ENCODE assay signal across 1 cellular context in genomic region chr5:73605223-73606087, GRCh38.
A peak's percentile ranks its signal among the peaks of the same experiment; 100 is the strongest.
TF ChIP-seq lines count a peak whose summit lies in the region.

No MANE protein-coding gene starts in this region.

TF ChIP-seq in HepG2, 621 proteins besides CTCF, POLR2A, EP300 and RAD21 (continued from another document):
- TF ChIP-seq SOX5 (CRISPR knock-in tag; IDR thresholded peaks at IDR 0.05; ENCODE audit: borderline replicate concordance) (peak; percentile 66; the same call in 1 of the 2 replicates), HNRNPK (IDR thresholded peaks at IDR 0.05; ENCODE audit: low read depth, low read length, poor library complexity, severe bottlenecking) (no peak), ZNF253 (CRISPR knock-in tag; IDR thresholded peaks at IDR 0.05; ENCODE audit: borderline replicate concordance) (no peak), ZNF331 (CRISPR knock-in tag; IDR thresholded peaks at IDR 0.05) (0 out of 2 replicates have a peak, but pooled peaks have one; percentile 2), POGZ (CRISPR knock-in tag; IDR thresholded peaks at IDR 0.05) (peak; percentile 37; the same call in 1 of the 2 replicates), CCDC6 (CRISPR knock-in tag; IDR thresholded peaks at IDR 0.05) (no peak), RARA (CRISPR knock-in tag; IDR thresholded peaks at IDR 0.05) (peak; percentile 91), HDAC2 (CRISPR knock-in tag; IDR thresholded peaks at IDR 0.05) (peak; percentile 73; the same call in 1 of the 2 replicates), TARDBP (CRISPR knock-in tag; IDR thresholded peaks at IDR 0.05) (peak; percentile 71; the same call in 1 of the 2 replicates), DDIT3 (CRISPR knock-in tag; IDR thresholded peaks at IDR 0.05) (no peak), ARID5B (CRISPR knock-in tag; IDR thresholded peaks at IDR 0.05) (peak; percentile 90), SALL1 (CRISPR knock-in tag; IDR thresholded peaks at IDR 0.05) (peak; percentile 83), ELF3 (CRISPR knock-in tag; IDR thresholded peaks at IDR 0.05) (peak; percentile 79), FOXA3 (CRISPR knock-in tag; IDR thresholded peaks at IDR 0.05) (peak; percentile 86), ZNF33B (CRISPR knock-in tag; IDR thresholded peaks at IDR 0.05) (no peak), RXRA (CRISPR knock-in tag; IDR thresholded peaks at IDR 0.05) (peak; percentile 64; the same call in 1 of the 2 replicates), TCF7 (IDR thresholded peaks at IDR 0.05; ENCODE audit: low read depth) (peak; percentile 76; the same call in 1 of the 2 replicates), ATF4 (CRISPR knock-in tag; IDR thresholded peaks at IDR 0.05) (peak in 1 of 2 experiments; percentile 24; a peak in 1 of 4 replicates), NR2F1 (CRISPR knock-in tag; IDR thresholded peaks at IDR 0.05) (peak; percentile 59 to 77), SKIL (CRISPR knock-in tag; IDR thresholded peaks at IDR 0.05; ENCODE audit: borderline replicate concordance) (peak; percentile 63; the same call in 1 of the 2 replicates), GATAD2A (CRISPR knock-in tag; IDR thresholded peaks at IDR 0.05) (peak; percentile 41; the same call in 1 of the 2 replicates), TEAD3 (CRISPR knock-in tag; optimal IDR thresholded peaks at IDR 0.05; ENCODE audit: borderline replicate concordance) (peak; percentile 56), ERF (CRISPR knock-in tag; IDR thresholded peaks at IDR 0.05) (peak; percentile 56; the same call in 1 of the 2 replicates), HIVEP1 (CRISPR knock-in tag; IDR thresholded peaks at IDR 0.05) (no peak), IKZF5 (CRISPR knock-in tag; IDR thresholded peaks at IDR 0.05) (peak; percentile 58; the same call in 1 of the 2 replicates), ZNF614 (CRISPR knock-in tag; IDR thresholded peaks at IDR 0.05; ENCODE audit: borderline replicate concordance) (0 out of 2 replicates have a peak, but pooled peaks have one; percentile 32), ISL2 (CRISPR knock-in tag; IDR thresholded peaks at IDR 0.05) (0 out of 2 replicates have a peak, but pooled peaks have one; percentile 46), MAFF (IDR thresholded peaks at IDR 0.05; ENCODE audit: low read depth, low read length) (peak; percentile 3; the same call in 1 of the 2 replicates), SOX13 (IDR thresholded peaks at IDR 0.05) (no peak), SOX13 (CRISPR knock-in tag; conservative IDR thresholded peaks at IDR 0.05 in 1 of 2, IDR thresholded peaks at IDR 0.05 in 1 of 2) (peak in 1 of 2 experiments; percentile 58; a peak in 1 of 4 replicates), BHLHE40 (IDR thresholded peaks at IDR 0.05; ENCODE audit: low read length) (no peak), KDM6A (CRISPR knock-in tag; IDR thresholded peaks at IDR 0.05; ENCODE audit: low read depth) (0 out of 2 replicates have a peak, but pooled peaks have one; percentile 31), BCL6 (CRISPR knock-in tag; IDR thresholded peaks at IDR 0.05) (peak; percentile 74), PPARG (CRISPR knock-in tag; conservative IDR thresholded peaks at IDR 0.05) (peak; percentile 75), TFE3 (CRISPR knock-in tag; IDR thresholded peaks at IDR 0.05) (peak; percentile 43; the same call in 1 of the 2 replicates), ZC3H4 (CRISPR knock-in tag; IDR thresholded peaks at IDR 0.05; ENCODE audit: borderline replicate concordance) (no peak), GZF1 (CRISPR knock-in tag; IDR thresholded peaks at IDR 0.05) (no peak), SKI (IDR thresholded peaks at IDR 0.05; ENCODE audit: partially characterized antibody) (peak; percentile 36), ZNF292 (CRISPR knock-in tag; IDR thresholded peaks at IDR 0.05; ENCODE audit: borderline replicate concordance, low read depth) (peak; percentile 55; the same call in 1 of the 2 replicates), FLYWCH1 (CRISPR knock-in tag; IDR thresholded peaks at IDR 0.05) (no peak), NR2F6 (IDR thresholded peaks at IDR 0.05) (peak; percentile 84), NR2F6 (CRISPR knock-in tag; IDR thresholded peaks at IDR 0.05) (peak; percentile 86), DNMT3B (CRISPR knock-in tag; conservative IDR thresholded peaks at IDR 0.05) (no peak), DRAP1 (CRISPR knock-in tag; IDR thresholded peaks at IDR 0.05) (0 out of 2 replicates have a peak, but pooled peaks have one; percentile 19), ETV5 (CRISPR knock-in tag; IDR thresholded peaks at IDR 0.05; ENCODE audit: borderline replicate concordance) (peak; percentile 62; the same call in 1 of the 2 replicates), MTA1 (CRISPR knock-in tag; IDR thresholded peaks at IDR 0.05; ENCODE audit: borderline replicate concordance) (no peak), SMC3 (IDR thresholded peaks at IDR 0.05; ENCODE audit: low read length) (no peak), ZNF260 (CRISPR knock-in tag; IDR thresholded peaks at IDR 0.05; ENCODE audit: borderline replicate concordance, low read depth) (no peak)
